2 cellular contexts compared by ENCODE assay signal in genomic region chr7:30292416-30293038, GRCh38.
TF ChIP-seq lines count a peak whose summit lies in the region.
"Not testable (repeated sequence)": the region's sequence is repeated elsewhere in the genome, so short reads cannot be mapped to it uniquely, and the experiment has no call there.

No MANE protein-coding gene starts in this region.

TF ChIP-seq in HEK293, 187 proteins besides CTCF, POLR2A, EP300 and RAD21 (continued from another document):
- peak; percentile 61 for TF ChIP-seq SP7 (tag by site-specific recombination; IDR thresholded peaks at IDR 0.05)
- TF ChIP-seq HOXD13 (CRISPR knock-in tag; IDR thresholded peaks at IDR 0.05; ENCODE audit: borderline replicate concordance): peak; percentile 74; the same call in 1 of the 2 replicates
- TF ChIP-seq ZNF843 (tag by site-specific recombination; IDR thresholded peaks at IDR 0.05): peak; percentile 58; the same call in 1 of the 2 replicates
- peak; percentile 36; the same call in 1 of the 2 replicates for TF ChIP-seq BCL11A (tag by site-specific recombination; IDR thresholded peaks at IDR 0.05; ENCODE audit: low read depth)
- TF ChIP-seq OSR2 (tag by site-specific recombination; IDR thresholded peaks at IDR 0.05): peak; percentile 54; the same call in 1 of the 2 replicates
TF ChIP-seq in HEK293: peak in this region for 7; not testable (repeated sequence) for 180.

TF ChIP-seq in K562, 482 proteins besides CTCF, POLR2A, EP300 and RAD21 (continued from another document):
- peak; percentile 50; the same call in 1 of the 2 replicates for TF ChIP-seq SOX6 (IDR thresholded peaks at IDR 0.05)
- TF ChIP-seq ATF7 (IDR thresholded peaks at IDR 0.05): peak; percentile 62; the same call in 1 of the 2 replicates
- peak; percentile 10; the same call in 1 of the 2 replicates for TF ChIP-seq PKNOX1 (IDR thresholded peaks at IDR 0.05)
- peak; percentile 13 to 58; a peak in 2 of 4 replicates for TF ChIP-seq KDM1A (IDR thresholded peaks at IDR 0.05)
- TF ChIP-seq ATF3 (IDR thresholded peaks at IDR 0.05): 0 out of 2 replicates have a peak, but pooled peaks have one; percentile 28
- not testable (repeated sequence) for TF ChIP-seq ATF3 (CRISPR knock-in tag; conservative IDR thresholded peaks at IDR 0.05)
TF ChIP-seq in K562: peak in this region for 7; not testable (repeated sequence) for 475.
